ENCODE assay signal across 1 cellular context in genomic region chr5:168592014-168592368, GRCh38.
TF ChIP-seq lines count a peak whose summit lies in the region.

No MANE protein-coding gene starts in this region.

TF ChIP-seq in HepG2, 621 proteins besides CTCF, POLR2A, EP300 and RAD21 (continued from another document and continues in another):
- TF ChIP-seq ZNF687 (CRISPR knock-in tag; IDR thresholded peaks at IDR 0.05) (no peak), POLR2G (IDR thresholded peaks at IDR 0.05; ENCODE audit: low read depth, low read length) (no peak), STAG1 (CRISPR knock-in tag; IDR thresholded peaks at IDR 0.05) (no peak), ZNF430 (CRISPR knock-in tag; IDR thresholded peaks at IDR 0.05) (no peak), ZXDC (CRISPR knock-in tag; IDR thresholded peaks at IDR 0.05) (no peak), SSRP1 (CRISPR knock-in tag; IDR thresholded peaks at IDR 0.05) (no peak), ZNF740 (CRISPR knock-in tag; IDR thresholded peaks at IDR 0.05) (no peak), POLR2AphosphoS2 (IDR thresholded peaks at IDR 0.05; ENCODE audit: low read depth, low read length) (no peak), ZNF598 (CRISPR knock-in tag; IDR thresholded peaks at IDR 0.05; ENCODE audit: borderline replicate concordance) (no peak), ISL2 (CRISPR knock-in tag; IDR thresholded peaks at IDR 0.05) (peak; percentile 92), PLRG1 (conservative IDR thresholded peaks at IDR 0.05) (no peak), ETV6 (CRISPR knock-in tag; conservative IDR thresholded peaks at IDR 0.05) (no peak), ZNF382 (CRISPR knock-in tag; IDR thresholded peaks at IDR 0.05; ENCODE audit: borderline replicate concordance) (no peak), FOSL2 (CRISPR knock-in tag; IDR thresholded peaks at IDR 0.05) (peak; percentile 87), ZNF34 (CRISPR knock-in tag; IDR thresholded peaks at IDR 0.05; ENCODE audit: borderline replicate concordance) (no peak), SAP130 (CRISPR knock-in tag; IDR thresholded peaks at IDR 0.05; ENCODE audit: low read depth) (peak; percentile 65), ZNF44 (CRISPR knock-in tag; IDR thresholded peaks at IDR 0.05) (peak; percentile 61; the same call in 1 of the 2 replicates), ADNP (CRISPR knock-in tag; IDR thresholded peaks at IDR 0.05) (no peak), POGZ (CRISPR knock-in tag; IDR thresholded peaks at IDR 0.05) (peak; percentile 74), ZNF292 (CRISPR knock-in tag; IDR thresholded peaks at IDR 0.05; ENCODE audit: borderline replicate concordance, low read depth) (peak; percentile 95), ZBTB38 (CRISPR knock-in tag; IDR thresholded peaks at IDR 0.05) (no peak), MXI1 (IDR thresholded peaks at IDR 0.05; ENCODE audit: borderline replicate concordance, low read depth, low read length) (peak; percentile 37; the same call in 1 of the 3 replicates), ZNF282 (IDR thresholded peaks at IDR 0.05; ENCODE audit: partially characterized antibody) (no peak), TRAFD1 (CRISPR knock-in tag; IDR thresholded peaks at IDR 0.05; ENCODE audit: borderline replicate concordance) (no peak), ZNF17 (CRISPR knock-in tag; IDR thresholded peaks at IDR 0.05) (no peak), SNAPC5 (CRISPR knock-in tag; IDR thresholded peaks at IDR 0.05; ENCODE audit: borderline replicate concordance) (no peak), ZNF10 (CRISPR knock-in tag; IDR thresholded peaks at IDR 0.05; ENCODE audit: borderline replicate concordance, low read depth) (no peak), ZNF891 (CRISPR knock-in tag; IDR thresholded peaks at IDR 0.05) (no peak), MAZ (IDR thresholded peaks at IDR 0.05; ENCODE audit: borderline replicate concordance, low read depth, low read length) (no peak), MAZ (CRISPR knock-in tag; IDR thresholded peaks at IDR 0.05; ENCODE audit: low read depth) (no peak; the same call in 1 of the 2 replicates), ZNF883 (CRISPR knock-in tag; IDR thresholded peaks at IDR 0.05; ENCODE audit: not compliant biosample characterization) (no peak), ZNF205 (CRISPR knock-in tag; IDR thresholded peaks at IDR 0.05) (no peak), IKZF1 (IDR thresholded peaks at IDR 0.05) (no peak), ZNF75D (CRISPR knock-in tag; IDR thresholded peaks at IDR 0.05; ENCODE audit: borderline replicate concordance) (no peak), ZNF569 (CRISPR knock-in tag; IDR thresholded peaks at IDR 0.05; ENCODE audit: borderline replicate concordance) (no peak), ZNF543 (CRISPR knock-in tag; IDR thresholded peaks at IDR 0.05) (no peak), GATAD1 (CRISPR knock-in tag; IDR thresholded peaks at IDR 0.05) (no peak), ZNF691 (CRISPR knock-in tag; IDR thresholded peaks at IDR 0.05; ENCODE audit: borderline replicate concordance, low read depth) (no peak), HMG20A (CRISPR knock-in tag; IDR thresholded peaks at IDR 0.05; ENCODE audit: borderline replicate concordance) (peak; percentile 92), ZBTB7A (CRISPR knock-in tag; IDR thresholded peaks at IDR 0.05) (no peak), FOXA1 (IDR thresholded peaks at IDR 0.05) (peak; percentile 97), FOXA1 (CRISPR knock-in tag; IDR thresholded peaks at IDR 0.05) (peak; percentile 98), ZSCAN5A (CRISPR knock-in tag; IDR thresholded peaks at IDR 0.05; ENCODE audit: borderline replicate concordance) (no peak), ZNF770 (CRISPR knock-in tag; IDR thresholded peaks at IDR 0.05) (peak; percentile 22), TMF1 (CRISPR knock-in tag; IDR thresholded peaks at IDR 0.05; ENCODE audit: low read depth) (no peak), HBP1 (CRISPR knock-in tag; IDR thresholded peaks at IDR 0.05; ENCODE audit: low read depth) (no peak), SKIL (CRISPR knock-in tag; IDR thresholded peaks at IDR 0.05; ENCODE audit: borderline replicate concordance) (no peak), ZNF274 (CRISPR knock-in tag; IDR thresholded peaks at IDR 0.05) (no peak; the same call in 1 of the 2 replicates), ZKSCAN5 (CRISPR knock-in tag; IDR thresholded peaks at IDR 0.05) (no peak), ZNF232 (CRISPR knock-in tag; IDR thresholded peaks at IDR 0.05; ENCODE audit: borderline replicate concordance) (no peak), MXD3 (CRISPR knock-in tag; IDR thresholded peaks at IDR 0.05) (no peak), ZNF589 (CRISPR knock-in tag; conservative IDR thresholded peaks at IDR 0.05) (no peak), THYN1 (CRISPR knock-in tag; IDR thresholded peaks at IDR 0.05; ENCODE audit: borderline replicate concordance, low read depth) (no peak), ZNF772 (CRISPR knock-in tag; IDR thresholded peaks at IDR 0.05) (peak; percentile 62; the same call in 1 of the 2 replicates), ZNF792 (CRISPR knock-in tag; IDR thresholded peaks at IDR 0.05) (peak; percentile 68; the same call in 1 of the 2 replicates)
